ENCODE assay signal across 12 cellular contexts in genomic region chr6:47197672-47198640, GRCh38.
DNase-seq lines count a peak whose midpoint lies in the region; ATAC-seq, FAIRE-seq and TF ChIP-seq lines count a peak whose summit lies in the region.
"Had no signal": no experiment of that assay in that cellular context is flagged by ENCODE, and none has a peak within 500 bp of the region (broad histone marks: within the 10 kb centered on the region; RNA-seq: fewer than 3 reads in every experiment).

No MANE protein-coding gene starts in this region.

- H3K4me3 ChIP-seq in mammary epithelial cell (replicated peaks in 1 of 3; ENCODE audit: insufficient read depth in 1 of 3, low read depth in 2 of 3, low read length in 3 of 3) (peak overlapping the region; percentile 21 to 41 (median 40)), pancreas (peak overlapping the region in 2 of 4 donors; percentile 3)

- in situ Hi-C loops in mammary epithelial cell (cut with MboI; ENCODE audit: low sequenced_read_pairs in 2 of 2) = no loop called here

- ATAC-seq in pancreas = peak in 3 of 4 donors; percentile 50 to 70 (median 56)
- no peak for ATAC-seq in GM19023 (IDR thresholded peaks at IDR 0.05; ENCODE audit: unreplicated experiment)

- no peak for FAIRE-seq in pancreas (lab: Jason Lieb, UNC)
- FAIRE-seq: A204.1 had no signal

- H2AFZ ChIP-seq in mammary epithelial cell (ENCODE audit: low read depth, low read length) = peak overlapping the region; percentile 84

- H3K4me1 ChIP-seq in mammary epithelial cell (ENCODE audit: insufficient read depth, low read length) = peaks cover 9% of the 10 kb centered on the region
- H3K4me1 ChIP-seq in pancreas = peaks cover 0 to 3% (median 0%) of the 10 kb centered on the region in 3 donors

- intact Hi-C loops in activated CD4-positive, alpha-beta T cell treated with anti-CD3 and anti-CD28 coated beads, Interleukin-2, amount 10 ng/mL, durations not matched to agents 24 days and 14 days (cut with micrococcal nuclease) = no loop called here
- intact Hi-C loops in mammary epithelial cell (cut with micrococcal nuclease) = no loop called here
- intact Hi-C loops in pancreas (cut with DNase I) = no loop called here

- CTCF ChIA-PET in mammary epithelial cell (lab: Charles Lee; ENCODE audit: low non-redundant PET) = no interaction called here

- WGBS in mammary epithelial cell (ENCODE audit: low coverage, missing lambda C conversion rate) = 70% methylated on average over 6 of the region's 6 CpGs
- WGBS in pancreas, 2 donors = 60 to 73% methylated on average over 6 of the region's 6 CpGs

- H3K27me3 ChIP-seq in mammary epithelial cell (ENCODE audit: insufficient read depth, low read length) (no peaks in the 10 kb centered on the region), pancreas (no peaks in the 10 kb centered on the region)

- H4K20me1 ChIP-seq in mammary epithelial cell (ENCODE audit: insufficient read depth, low read length) = no peaks in the 10 kb centered on the region

- H3K36me3 ChIP-seq in mammary epithelial cell (ENCODE audit: insufficient read depth, low read length) (no peaks in the 10 kb centered on the region), pancreas (no peaks in the 10 kb centered on the region)

- peaks cover 2% of the 10 kb centered on the region for H3K27me3 Mint-ChIP-seq in activated CD4-positive, alpha-beta T cell treated with anti-CD3 and anti-CD28 coated beads, Interleukin-2, amount 10 ng/mL, durations not matched to agents 24 days and 14 days

- H3K9me3 ChIP-seq in mammary epithelial cell (replicated peaks; ENCODE audit: insufficient read depth, low read length) (no peaks in the 10 kb centered on the region), pancreas (no peaks in the 10 kb centered on the region)

- H3K4me2 ChIP-seq in mammary epithelial cell (ENCODE audit: insufficient read depth, low read depth, low read length) = peak overlapping the region; percentile 87

- no TSS peak for BruUV-seq in mammary epithelial cell (replicated peaks; lab: Mats Ljungman, UMichigan)

- H3K9me3 Mint-ChIP-seq in activated CD4-positive, alpha-beta T cell treated with anti-CD3 and anti-CD28 coated beads, Interleukin-2, amount 10 ng/mL, durations not matched to agents 24 days and 14 days = peaks cover 5% of the 10 kb centered on the region
- H3K9me3 Mint-ChIP-seq: neural crest cell had no signal

- H3K4me1 Mint-ChIP-seq in activated CD4-positive, alpha-beta T cell treated with anti-CD3 and anti-CD28 coated beads, Interleukin-2, amount 10 ng/mL, durations not matched to agents 24 days and 14 days = peaks cover 7% of the 10 kb centered on the region
- H3K4me1 Mint-ChIP-seq: neural crest cell had no signal

- H3K79me2 ChIP-seq in mammary epithelial cell (ENCODE audit: insufficient read depth, low read length) = no peaks in the 10 kb centered on the region

- H3K4me3 Mint-ChIP-seq in activated CD4-positive, alpha-beta T cell treated with anti-CD3 and anti-CD28 coated beads, Interleukin-2, amount 10 ng/mL, durations not matched to agents 24 days and 14 days = peak overlapping the region; percentile 67
- H3K4me3 Mint-ChIP-seq: neural crest cell had no signal

- H3K27ac ChIP-seq in mammary epithelial cell (ENCODE audit: insufficient read depth, low read depth, low read length) (no peak overlapping the region), pancreas (no peak overlapping the region)

- dilution Hi-C loops in mammary epithelial cell (cut with HindIII; ENCODE audit: low sequenced_read_pairs) = no loop called here

- H3K27ac Mint-ChIP-seq in activated CD4-positive, alpha-beta T cell treated with anti-CD3 and anti-CD28 coated beads, Interleukin-2, amount 10 ng/mL, durations not matched to agents 24 days and 14 days = peak overlapping the region; percentile 3

- H3K9ac ChIP-seq in mammary epithelial cell (ENCODE audit: insufficient read depth, low read length) = peak overlapping the region; percentile 21

- TF ChIP-seq CTCF in mammary epithelial cell (conservative IDR thresholded peaks at IDR 0.05 in 1 of 2, IDR thresholded peaks at IDR 0.05 in 1 of 2; ENCODE audit: extremely low read depth in 1 of 2, insufficient read depth in 1 of 2, low read depth in 1 of 2, low read length in 2 of 2) (no peak), pancreas (IDR thresholded peaks at IDR 0.05) (no peak)

- DNase-seq in activated CD4-positive, alpha-beta T cell treated with anti-CD3 and anti-CD28 coated beads, Interleukin-2, amount 10 ng/mL, durations not matched to agents 24 days and 14 days = peak; percentile 50
- no peak for DNase-seq in activated CD4-positive, alpha-beta T cell treated with anti-CD3 and anti-CD28 coated beads for 4 hours
- peak; percentile 36 for DNase-seq in HT-29 (ENCODE audit: low spot score)
- no peak for DNase-seq in mammary epithelial cell
- DNase-seq in pancreas = no peak
- DNase-seq in stimulated activated CD4-positive, alpha-beta T cell treated with anti-CD3 and anti-CD28 coated beads, Interleukin-1b, Interleukin-23, amount 100 ng/mL, for 48 hours = no peak
- no peak for DNase-seq in AG08396 (ENCODE audit: low spot score)
- DNase-seq: cortex of kidney, NCI-H510A had no signal

- no peaks in the 10 kb centered on the region for H3K36me3 Mint-ChIP-seq in activated CD4-positive, alpha-beta T cell treated with anti-CD3 and anti-CD28 coated beads, Interleukin-2, amount 10 ng/mL, durations not matched to agents 24 days and 14 days (ENCODE audit: low read depth)

Comparison
In these comparisons a context has a peak if more than half of its experiments do, and no peak if none do; other contexts are left out.
1. DNase-seq: peak in activated CD4-positive, alpha-beta T cell treated with anti-CD3 and anti-CD28 coated beads, Interleukin-2, amount 10 ng/mL, durations not matched to agents 24 days and 14 days (single experiment) and HT-29 (single experiment); none in activated CD4-positive, alpha-beta T cell treated with anti-CD3 and anti-CD28 coated beads for 4 hours (0 of 2), mammary epithelial cell (single experiment), pancreas (0 of 6), stimulated activated CD4-positive, alpha-beta T cell treated with anti-CD3 and anti-CD28 coated beads, Interleukin-1b, Interleukin-23, amount 100 ng/mL, for 48 hours (single experiment) and AG08396 (single experiment).